11 cellular contexts compared by ENCODE assay signal in the genomic region with DNA sequence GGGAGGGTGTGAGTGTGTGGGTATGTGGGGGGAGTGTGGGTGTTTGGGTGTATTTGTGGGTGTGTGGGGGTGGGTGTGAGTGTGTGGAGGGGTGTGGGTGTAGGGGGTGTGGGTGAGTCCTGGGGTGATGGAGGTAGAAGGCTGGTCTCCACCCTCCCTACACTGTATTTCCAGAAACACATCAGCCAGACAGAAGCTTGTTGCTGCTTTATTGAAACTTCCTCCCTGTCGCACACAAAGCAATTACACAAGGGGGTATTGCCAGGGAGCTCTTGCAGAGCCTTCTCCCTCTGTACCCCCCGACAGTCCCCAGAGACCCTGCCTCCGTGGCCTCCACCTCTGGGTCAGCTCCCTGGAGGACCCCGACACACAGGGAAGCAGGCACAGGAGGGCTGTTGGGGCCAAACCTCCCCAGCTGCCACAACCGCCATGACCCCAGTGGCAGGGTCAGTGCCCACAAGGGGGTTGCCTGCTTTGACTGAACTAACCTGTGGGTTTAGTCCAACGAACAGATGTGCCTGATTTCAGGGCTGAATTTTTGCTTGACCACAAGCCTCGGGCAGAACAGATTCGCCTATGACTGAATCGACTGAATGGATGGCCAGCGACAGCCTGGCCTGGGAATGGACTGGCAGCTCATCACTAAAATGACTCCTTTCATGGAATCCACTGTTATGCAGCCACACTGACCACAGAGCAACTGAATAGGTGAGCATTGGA. TPM values are rescaled to one million over a fixed set of nuclear protein-coding genes. Genes with fewer than 3 reads are reported as not detected.
DNase-seq lines count a peak whose midpoint lies in the region; ATAC-seq and TF ChIP-seq lines count a peak whose summit lies in the region.
"Had no signal": no experiment of that assay in that cellular context is flagged by ENCODE, and none has a peak within 500 bp of the region (broad histone marks: within the 10 kb centered on the region; RNA-seq: fewer than 3 reads in every experiment).

No MANE protein-coding gene starts in this region.

- POLR2A ChIA-PET in activated CD4-positive, alpha-beta T cell treated with anti-CD3 and anti-CD28 coated beads for 36 hours (lab: Charles Lee), result interaction anchor here (0.9 to 1.2 kb wide), 3 partner anchors 11 to 24 kb away, joined by 3 read pairs; no protein-coding TSS in a partner anchor

- H3K27me3 ChIP-seq in HAP-1 (ENCODE audit: low read depth), result no peaks in the 10 kb centered on the region

- H3K4me3 Mint-ChIP-seq in activated CD4-positive, alpha-beta T cell treated with anti-CD3 and anti-CD28 coated beads for 36 hours, result no peak overlapping the region
- H3K4me3 Mint-ChIP-seq in stimulated activated naive CD8-positive, alpha-beta T cell treated with anti-CD3 and anti-CD28 coated beads, Interleukin-15, amount 100 ng/mL, for 72 hours, result no peak overlapping the region
- no peak overlapping the region for H3K4me3 Mint-ChIP-seq in glutamatergic neuron (ENCODE audit: unreplicated experiment)

- peak; percentile 25 for ATAC-seq in activated CD4-positive, alpha-beta T cell treated with anti-CD3 and anti-CD28 coated beads for 36 hours
- peak; percentile 54 for ATAC-seq in stimulated activated naive CD8-positive, alpha-beta T cell treated with anti-CD3 and anti-CD28 coated beads, Interleukin-15, amount 100 ng/mL, for 72 hours

- DNase-seq in activated CD4-positive, alpha-beta T cell treated with anti-CD3 and anti-CD28 coated beads for 36 hours, result no peak
- DNase-seq in activated CD4-positive, alpha-beta T cell treated with anti-CD3 and anti-CD28 coated beads for 48 hours, result no peak
- peak; percentile 34 for DNase-seq in NOMO-1 treated with DMSO at 0.1 percent for 48 hours (lab: John Stamatoyannopoulos, UW; ENCODE audit: unreplicated experiment)
- DNase-seq in caudate nucleus (lab: John Stamatoyannopoulos, UW), result peak in 2 of 61 donors; percentile 13
- DNase-seq in stimulated activated naive CD8-positive, alpha-beta T cell treated with anti-CD3 and anti-CD28 coated beads, Interleukin-15, amount 100 ng/mL, for 72 hours, result no peak
- DNase-seq in activated effector memory CD4-positive, alpha-beta T cell treated with Interleukin-2 at 50 U/mL for 16 hours, result no peak
- no peak for DNase-seq in HAP-1 (ENCODE audit: low spot score in 2 of 2)
- DNase-seq in glutamatergic neuron, result no peak
- DNase-seq: NCI-H1417 treated with DMSO at 0.1 percent for 48 hours had no signal

- peaks cover 42% of the 10 kb centered on the region for H3K36me3 Mint-ChIP-seq in activated CD4-positive, alpha-beta T cell treated with anti-CD3 and anti-CD28 coated beads for 36 hours (ENCODE audit: low read depth)
- no peaks in the 10 kb centered on the region for H3K36me3 Mint-ChIP-seq in glutamatergic neuron (ENCODE audit: unreplicated experiment)

- H3K9me3 Mint-ChIP-seq in activated CD4-positive, alpha-beta T cell treated with anti-CD3 and anti-CD28 coated beads for 36 hours (ENCODE audit: low read depth), result no peaks in the 10 kb centered on the region
- no peaks in the 10 kb centered on the region for H3K9me3 Mint-ChIP-seq in stimulated activated naive CD8-positive, alpha-beta T cell treated with anti-CD3 and anti-CD28 coated beads, Interleukin-15, amount 100 ng/mL, for 72 hours
- no peaks in the 10 kb centered on the region for H3K9me3 Mint-ChIP-seq in glutamatergic neuron (ENCODE audit: unreplicated experiment)

- H3K4me3 ChIP-seq in HAP-1, result no peak overlapping the region

- no peaks in the 10 kb centered on the region for H3K36me3 ChIP-seq in HAP-1 (replicated peaks)

- H3K4me1 ChIP-seq in HAP-1, result no peaks in the 10 kb centered on the region

- CTCF ChIA-PET in activated CD4-positive, alpha-beta T cell treated with anti-CD3 and anti-CD28 coated beads for 36 hours (lab: Charles Lee), result interaction anchor here (0.7 to 1.6 kb wide), 7 partner anchors 10 to 69 kb away, joined by 3 to 11 read pairs (median 4); no protein-coding TSS in a partner anchor

- peaks cover 11% of the 10 kb centered on the region for H3K4me1 Mint-ChIP-seq in activated CD4-positive, alpha-beta T cell treated with anti-CD3 and anti-CD28 coated beads for 36 hours
- peaks cover 62% of the 10 kb centered on the region for H3K4me1 Mint-ChIP-seq in stimulated activated naive CD8-positive, alpha-beta T cell treated with anti-CD3 and anti-CD28 coated beads, Interleukin-15, amount 100 ng/mL, for 72 hours
- peaks cover 23% of the 10 kb centered on the region for H3K4me1 Mint-ChIP-seq in glutamatergic neuron (ENCODE audit: low read depth, unreplicated experiment)

- intact Hi-C loops in activated CD4-positive, alpha-beta T cell treated with anti-CD3 and anti-CD28 coated beads for 36 hours (cut with DNase I, micrococcal nuclease), result no loop called here

- in situ Hi-C loops in HAP-1 (cut with MboI; ENCODE audit: low sequenced_read_pairs), result no loop called here

- TF ChIP-seq CTCF in glutamatergic neuron (IDR thresholded peaks at IDR 0.05; ENCODE audit: partially characterized antibody, unreplicated experiment), result no peak

- no peaks in the 10 kb centered on the region for H3K9me3 ChIP-seq in HAP-1

- H3K27me3 Mint-ChIP-seq in activated CD4-positive, alpha-beta T cell treated with anti-CD3 and anti-CD28 coated beads for 36 hours, result no peaks in the 10 kb centered on the region
- H3K27me3 Mint-ChIP-seq in stimulated activated naive CD8-positive, alpha-beta T cell treated with anti-CD3 and anti-CD28 coated beads, Interleukin-15, amount 100 ng/mL, for 72 hours, result no peaks in the 10 kb centered on the region
- H3K27me3 Mint-ChIP-seq in glutamatergic neuron (ENCODE audit: unreplicated experiment), result peaks cover 4% of the 10 kb centered on the region

- peak overlapping the region; percentile 11 for H3K27ac ChIP-seq in caudate nucleus (ENCODE audit: low read depth, low read length)

- H3K27ac Mint-ChIP-seq in activated CD4-positive, alpha-beta T cell treated with anti-CD3 and anti-CD28 coated beads for 36 hours, result peak overlapping the region; percentile 60
- H3K27ac Mint-ChIP-seq in stimulated activated naive CD8-positive, alpha-beta T cell treated with anti-CD3 and anti-CD28 coated beads, Interleukin-15, amount 100 ng/mL, for 72 hours, result peak overlapping the region; percentile 60 to 95
- H3K27ac Mint-ChIP-seq in glutamatergic neuron (ENCODE audit: unreplicated experiment), result no peak overlapping the region

RNA-seq across cellular contexts. Expression of a gene that starts 9.1 kb away (rescaled TPM):
- total RNA-seq in activated CD4-positive, alpha-beta T cell treated with anti-CD3 and anti-CD28 coated beads for 36 hours, result under 1 TPM; 0.32 to 0.43 TPM
- 0.22 TPM for total RNA-seq in glutamatergic neuron (ENCODE audit: unreplicated experiment)
- total RNA-seq: A673, fibroblast of lung had no signal

RNA-seq across cellular contexts. Expression of a gene that starts 25.1 kb away (rescaled TPM):
- 100 to 1,000 TPM; 174 to 214 TPM for total RNA-seq in activated CD4-positive, alpha-beta T cell treated with anti-CD3 and anti-CD28 coated beads for 36 hours
- 0.56 TPM for total RNA-seq in glutamatergic neuron (ENCODE audit: unreplicated experiment)
- total RNA-seq: A673 had no signal

Comparison
In these comparisons a context has a peak if more than half of its experiments do, and no peak if none do; other contexts are left out.
1. RNA of a gene that starts 25.1 kb away (total RNA-seq): 174 to 214 TPM in activated CD4-positive, alpha-beta T cell treated with anti-CD3 and anti-CD28 coated beads for 36 hours; 0.56 TPM in glutamatergic neuron (single experiment); every median in the first group is over 100 times any median in the second.